Comparison of ENCODE assay signal across 11 cellular contexts in genomic region chr1:43711524-43712386, GRCh38. TPM values are rescaled to one million over a fixed set of nuclear protein-coding genes. Genes with fewer than 3 reads are reported as not detected.
A peak's percentile ranks its signal among the peaks of the same experiment; 100 is the strongest.
DNase-seq lines count a peak whose midpoint lies in the region; ATAC-seq lines count a peak whose summit lies in the region.
"Had no signal": no experiment of that assay in that cellular context is flagged by ENCODE, and none has a peak within 500 bp of the region (broad histone marks: within the 10 kb centered on the region; RNA-seq: fewer than 3 reads in every experiment).

No MANE protein-coding gene starts in this region.

- intact Hi-C loops in left ventricle myocardium superior (cut with micrococcal nuclease): no loop called here

- ATAC-seq in left ventricle myocardium superior: no peak
- ATAC-seq: stimulated activated naive CD8-positive, alpha-beta T cell treated with anti-CD3 and anti-CD28 coated beads, Interleukin-15, amount 100 ng/mL, for 72 hours had no signal

- peak overlapping the region; percentile 97 for H3K27ac ChIP-seq in epithelial cell of prostate
- H3K27ac ChIP-seq: Peyer's patch had no signal

- DNase-seq in EH (ENCODE audit: low read depth) (peak; percentile 88), NCI-H460 (ENCODE audit: extremely low read depth, low read depth) (peak; percentile 74), epithelial cell of prostate (ENCODE audit: low read depth, low spot score) (peak; percentile 55), non-pigmented ciliary epithelial cell (ENCODE audit: low read depth) (peak; percentile 59), left ventricle myocardium superior (no peak), DMS79 treated with DMSO at 0.1 percent for 48 hours (lab: John Stamatoyannopoulos, UW) (no peak), NCI-H748 treated with DMSO at 0.1 percent for 48 hours (lab: John Stamatoyannopoulos, UW) (no peak)
- DNase-seq in activated CD4-positive, alpha-beta T cell treated with anti-CD3 and anti-CD28 coated beads for 1 hour: no peak
- DNase-seq: activated CD4-positive, CD25-positive, alpha-beta regulatory T cell; Peyer's patch; stimulated activated naive CD8-positive, alpha-beta T cell treated with anti-CD3 and anti-CD28 coated beads, Interleukin-15, amount 100 ng/mL, for 72 hours had no signal

RNA-seq across cellular contexts. Expression of gene ST3GAL3, which starts 4.4 kb away (rescaled TPM):
- 11.6 and 12.6 TPM in 2 replicates for total RNA-seq in NCI-H460 (2014; rRNA removed; shearing (Covaris generic))
- 10.7 and 14.3 TPM in 2 replicates for polyA plus RNA-seq in NCI-H460 (2014; cell fraction: nucleus; rRNA removed)
- total RNA-seq in left ventricle myocardium superior: 24.7 TPM

Comparison
In these comparisons a context has a peak if more than half of its experiments do, and no peak if none do; other contexts are left out.
1. DNase-seq: peak in EH (single experiment), NCI-H460 (single experiment), epithelial cell of prostate (single experiment) and non-pigmented ciliary epithelial cell (single experiment); none in activated CD4-positive, alpha-beta T cell treated with anti-CD3 and anti-CD28 coated beads for 1 hour (single experiment), left ventricle myocardium superior (single experiment), DMS79 treated with DMSO at 0.1 percent for 48 hours (single experiment) and NCI-H748 treated with DMSO at 0.1 percent for 48 hours (single experiment).